In the genomic region with DNA sequence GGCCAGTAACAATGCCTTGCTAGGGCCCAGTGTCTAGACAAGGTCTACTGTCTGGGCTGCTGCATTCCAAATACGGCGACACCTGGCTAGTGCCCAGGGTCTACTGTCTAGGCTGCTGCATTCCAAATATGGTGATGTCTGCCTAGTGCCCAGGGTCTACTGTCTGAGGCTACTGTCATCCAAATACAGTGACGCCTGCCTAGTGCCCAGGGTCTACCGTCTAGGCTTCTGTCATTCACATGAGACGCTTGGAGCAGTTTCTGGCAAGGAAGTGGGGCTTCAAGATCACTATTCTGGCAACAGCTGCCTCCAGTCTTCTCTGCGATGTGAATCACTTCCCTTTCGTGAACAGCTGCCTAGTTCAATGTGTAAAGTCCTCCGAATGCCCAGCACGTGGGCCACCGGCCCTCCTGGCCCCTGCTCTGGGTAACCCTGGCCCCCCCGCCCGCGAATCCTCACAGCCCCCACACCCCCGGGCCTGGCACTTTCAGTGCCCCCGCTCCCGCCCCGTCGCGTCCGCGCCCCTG, we compare ENCODE assay signal across 8 cellular contexts. TPM values are rescaled to one million over a fixed set of nuclear protein-coding genes. Genes with fewer than 3 reads are reported as not detected.
DNase-seq lines count a peak whose midpoint lies in the region; ATAC-seq lines count a peak whose summit lies in the region.

No MANE protein-coding gene starts in this region.

- DNase-seq in DMS53 treated with DMSO at 0.1 percent for 48 hours (lab: John Stamatoyannopoulos, UW; ENCODE audit: unreplicated experiment), result peak; percentile 13
- DNase-seq in SKM-1 treated with dmso at 0.1 percent for 144 hours (lab: John Stamatoyannopoulos, UW; ENCODE audit: unreplicated experiment), result peak; percentile 38
- peak; percentile 51 for DNase-seq in naive B cell
- no peak for DNase-seq in activated gamma-delta T cell treated with Interleukin-2 at 50 U/mL for 16 hours
- DNase-seq in stimulated activated CD4-positive, alpha-beta T cell treated with anti-CD3 and anti-CD28 coated beads, Interleukin-4, amount 100 ng/mL, for 24 hours, result no peak

- H3K4me3 Mint-ChIP-seq in naive B cell, result peak overlapping the region; percentile 95 to 99 (median 98)

- H3K9me3 Mint-ChIP-seq in naive B cell, result no peaks in the 10 kb centered on the region

- ATAC-seq in GM19452 (IDR thresholded peaks at IDR 0.05; ENCODE audit: unreplicated experiment) (peak; percentile 63), HG03457 (IDR thresholded peaks at IDR 0.05; ENCODE audit: unreplicated experiment) (peak; percentile 38), esophagus mucosa (peak; percentile 60), naive B cell (ENCODE audit: low read depth in 2 of 2) (peak; percentile 71 to 73)

- no peaks in the 10 kb centered on the region for H3K36me3 Mint-ChIP-seq in naive B cell

- no peaks in the 10 kb centered on the region for H3K27me3 Mint-ChIP-seq in naive B cell

- peak overlapping the region; percentile 94 to 100 (median 98) for H3K27ac Mint-ChIP-seq in naive B cell

- peaks cover 21 to 46% (median 37%) of the 10 kb centered on the region in 3 donors for H3K4me1 Mint-ChIP-seq in naive B cell

RNA-seq across cellular contexts. Expression of gene ACOX3, which starts 12.7 kb away (rescaled TPM):
- 48.0 TPM for total RNA-seq in esophagus mucosa
- 10 to 100 TPM; 10.1 to 17.1 (median 14.7) TPM for polyA plus RNA-seq in naive B cell (ENCODE audit: low read depth in 6 of 6)

RNA-seq across cellular contexts. Expression of gene TRMT44, which starts 12.8 kb away (rescaled TPM):
- total RNA-seq in esophagus mucosa, result 15.7 TPM
- 10 to 100 TPM in 4 of 6 donors, 1 to 10 TPM in 2; 3.0 to 17.0 (median 13.2) TPM for polyA plus RNA-seq in naive B cell (ENCODE audit: low read depth in 6 of 6)

Comparison
In these comparisons a context has a peak if more than half of its experiments do, and no peak if none do; other contexts are left out.
1. DNase-seq: peak in DMS53 treated with DMSO at 0.1 percent for 48 hours (single experiment), SKM-1 treated with dmso at 0.1 percent for 144 hours (single experiment) and naive B cell (single experiment); none in activated gamma-delta T cell treated with Interleukin-2 at 50 U/mL for 16 hours (single experiment) and stimulated activated CD4-positive, alpha-beta T cell treated with anti-CD3 and anti-CD28 coated beads, Interleukin-4, amount 100 ng/mL, for 24 hours (single experiment).
2. Peak in every context shown above with its lines, with median percentiles within 50 percentile points of each other: ATAC-seq.